8 cellular contexts compared by ENCODE assay signal in genomic region chr7:151851160-151851751, GRCh38. TPM values are rescaled to one million over a fixed set of nuclear protein-coding genes. Genes with fewer than 3 reads are reported as not detected.
DNase-seq lines count a peak whose midpoint lies in the region; ATAC-seq and TF ChIP-seq lines count a peak whose summit lies in the region.

No MANE protein-coding gene starts in this region.

- no peaks in the 10 kb centered on the region for H3K9me3 ChIP-seq in RWPE2 (ENCODE audit: severe bottlenecking)

- DNase-seq in activated CD4-positive, alpha-beta T cell treated with anti-CD3 and anti-CD28 coated beads, Interleukin-2, amount 10 ng/mL, durations not matched to agents 24 days and 14 days = peak; percentile 68
- no peak for DNase-seq in activated CD4-positive, alpha-beta T cell treated with anti-CD3 and anti-CD28 coated beads, Interleukin-2, amount 50 U/mL, for 4 hours
- DNase-seq in RWPE2 (ENCODE audit: low spot score) = peak; percentile 30
- peak; percentile 12 for DNase-seq in epithelial cell of prostate (ENCODE audit: low read depth, low spot score)
- no peak for DNase-seq in progenitor cell of endocrine pancreas (ENCODE audit: low spot score, unreplicated experiment)
- DNase-seq in NCI-H1105 treated with DMSO at 0.1 percent for 48 hours (lab: John Stamatoyannopoulos, UW) = no peak
- no peak for DNase-seq in activated gamma-delta T cell treated with Interleukin-2 at 50 U/mL for 16 hours

- H3K4me1 Mint-ChIP-seq in activated CD4-positive, alpha-beta T cell treated with anti-CD3 and anti-CD28 coated beads, Interleukin-2, amount 10 ng/mL, durations not matched to agents 24 days and 14 days = peaks cover 11% of the 10 kb centered on the region
- H3K4me1 Mint-ChIP-seq in progenitor cell of endocrine pancreas (ENCODE audit: low read depth) = peaks cover 8% of the 10 kb centered on the region

- H3K36me3 ChIP-seq in RWPE2 (ENCODE audit: low read depth) = no peaks in the 10 kb centered on the region

- H3K27ac Mint-ChIP-seq in activated CD4-positive, alpha-beta T cell treated with anti-CD3 and anti-CD28 coated beads, Interleukin-2, amount 10 ng/mL, durations not matched to agents 24 days and 14 days = no peak overlapping the region
- peak overlapping the region; percentile 9 for H3K27ac Mint-ChIP-seq in progenitor cell of endocrine pancreas

- no peaks in the 10 kb centered on the region for H3K9me3 Mint-ChIP-seq in activated CD4-positive, alpha-beta T cell treated with anti-CD3 and anti-CD28 coated beads, Interleukin-2, amount 10 ng/mL, durations not matched to agents 24 days and 14 days
- no peaks in the 10 kb centered on the region for H3K9me3 Mint-ChIP-seq in progenitor cell of endocrine pancreas (ENCODE audit: low read depth)

- ATAC-seq in RWPE2 (ENCODE audit: low read depth) (peak; percentile 60), SK-N-SH treated with all-trans-retinoic acid at 6 μM for 48 hours (no peak)

- H3K36me3 Mint-ChIP-seq in activated CD4-positive, alpha-beta T cell treated with anti-CD3 and anti-CD28 coated beads, Interleukin-2, amount 10 ng/mL, durations not matched to agents 24 days and 14 days (ENCODE audit: low read depth) = no peaks in the 10 kb centered on the region
- no peaks in the 10 kb centered on the region for H3K36me3 Mint-ChIP-seq in progenitor cell of endocrine pancreas (ENCODE audit: insufficient read depth)

- no peaks in the 10 kb centered on the region for H3K4me1 ChIP-seq in RWPE2 (ENCODE audit: insufficient read depth, poor library complexity, severe bottlenecking)

- intact Hi-C loops in activated CD4-positive, alpha-beta T cell treated with anti-CD3 and anti-CD28 coated beads, Interleukin-2, amount 10 ng/mL, durations not matched to agents 24 days and 14 days (cut with micrococcal nuclease) = no loop called here

- no peaks in the 10 kb centered on the region for H3K27me3 ChIP-seq in RWPE2 (ENCODE audit: insufficient read depth, poor library complexity, severe bottlenecking)

- H3K27me3 Mint-ChIP-seq in activated CD4-positive, alpha-beta T cell treated with anti-CD3 and anti-CD28 coated beads, Interleukin-2, amount 10 ng/mL, durations not matched to agents 24 days and 14 days = peaks cover 4% of the 10 kb centered on the region
- H3K27me3 Mint-ChIP-seq in progenitor cell of endocrine pancreas = peaks cover 22% of the 10 kb centered on the region

- H3K4me3 Mint-ChIP-seq in activated CD4-positive, alpha-beta T cell treated with anti-CD3 and anti-CD28 coated beads, Interleukin-2, amount 10 ng/mL, durations not matched to agents 24 days and 14 days = peak overlapping the region; percentile 59
- H3K4me3 Mint-ChIP-seq in progenitor cell of endocrine pancreas (ENCODE audit: low read depth) = no peak overlapping the region

- no peak overlapping the region for H3K4me3 ChIP-seq in RWPE2 (ENCODE audit: severe bottlenecking)

- H3K27ac ChIP-seq in RWPE2 (ENCODE audit: poor library complexity, severe bottlenecking) = no peak overlapping the region
- no peak overlapping the region for H3K27ac ChIP-seq in epithelial cell of prostate

- TF ChIP-seq CTCF in RWPE2 (IDR thresholded peaks at IDR 0.05; ENCODE audit: poor library complexity, severe bottlenecking) (no peak), progenitor cell of endocrine pancreas (IDR thresholded peaks at IDR 0.05; ENCODE audit: unreplicated experiment) (no peak)

TF ChIP-seq in SK-N-SH treated with all-trans-retinoic acid at 6 μM for 48 hours, 23 proteins besides CTCF, POLR2A, EP300 and RAD21:
- TF ChIP-seq CSRNP3 (CRISPR knock-in tag; IDR thresholded peaks at IDR 0.05) = no peak
TF ChIP-seq in SK-N-SH treated with all-trans-retinoic acid at 6 μM for 48 hours: peak in this region for 0.

RNA-seq across cellular contexts. Expression of gene PRKAG2, which starts 25.7 kb away (rescaled TPM):
- 14.3 and 15.5 TPM in 2 replicates for total RNA-seq in activated CD4-positive, alpha-beta T cell treated with anti-CD3 and anti-CD28 coated beads, Interleukin-2, amount 10 ng/mL, durations not matched to agents 24 days and 14 days
- total RNA-seq in progenitor cell of endocrine pancreas = 20.6 and 23.4 TPM in 2 replicates

Comparison
In these comparisons a context has a peak if more than half of its experiments do, and no peak if none do; other contexts are left out.
1. DNase-seq: peak in activated CD4-positive, alpha-beta T cell treated with anti-CD3 and anti-CD28 coated beads, Interleukin-2, amount 10 ng/mL, durations not matched to agents 24 days and 14 days (single experiment), RWPE2 (single experiment) and epithelial cell of prostate (single experiment); none in activated CD4-positive, alpha-beta T cell treated with anti-CD3 and anti-CD28 coated beads, Interleukin-2, amount 50 U/mL, for 4 hours (0 of 2), progenitor cell of endocrine pancreas (single experiment), NCI-H1105 treated with DMSO at 0.1 percent for 48 hours (single experiment) and activated gamma-delta T cell treated with Interleukin-2 at 50 U/mL for 16 hours (single experiment).